1 cellular context compared by ENCODE assay signal in the genomic region with DNA sequence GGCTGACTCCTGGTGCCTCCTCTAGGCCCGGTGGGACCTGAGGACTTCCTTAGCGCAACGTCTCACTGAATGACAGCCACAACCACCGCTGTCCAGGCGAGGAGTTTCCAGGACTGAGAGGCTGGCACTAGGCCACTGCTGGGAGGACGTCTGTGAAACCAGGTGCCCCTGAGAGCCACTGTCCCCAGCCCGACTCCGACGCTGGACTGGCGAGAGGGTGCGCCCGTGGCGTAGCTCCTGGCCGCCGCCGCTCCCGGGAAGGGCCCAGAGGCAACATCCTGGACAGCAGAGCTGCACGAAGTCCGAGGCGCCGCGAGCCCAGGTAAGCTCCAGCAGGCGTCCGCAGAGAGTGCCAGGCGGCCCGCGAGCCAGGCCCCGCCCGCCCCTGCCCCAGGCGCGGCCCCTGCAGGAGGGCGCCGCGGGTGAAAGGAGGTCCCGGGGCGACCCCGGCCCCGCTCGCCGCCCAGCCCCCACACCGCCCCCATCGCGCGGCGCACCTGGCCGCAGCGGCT.
TF ChIP-seq lines count a peak whose summit lies in the region.

No MANE protein-coding gene starts in this region.

TF ChIP-seq in A549, 52 proteins besides CTCF, POLR2A, EP300 and RAD21:
- TF ChIP-seq, protein P1, sequence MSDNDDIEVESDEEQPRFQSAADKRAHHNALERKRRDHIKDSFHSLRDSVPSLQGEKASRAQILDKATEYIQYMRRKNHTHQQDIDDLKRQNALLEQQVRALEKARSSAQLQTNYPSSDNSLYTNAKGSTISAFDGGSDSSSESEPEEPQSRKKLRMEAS (IDR thresholded peaks at IDR 0.05) = no peak
- TF ChIP-seq TP53 (CRISPR knock-in tag; IDR thresholded peaks at IDR 0.05) = no peak
- TF ChIP-seq, protein P2, sequence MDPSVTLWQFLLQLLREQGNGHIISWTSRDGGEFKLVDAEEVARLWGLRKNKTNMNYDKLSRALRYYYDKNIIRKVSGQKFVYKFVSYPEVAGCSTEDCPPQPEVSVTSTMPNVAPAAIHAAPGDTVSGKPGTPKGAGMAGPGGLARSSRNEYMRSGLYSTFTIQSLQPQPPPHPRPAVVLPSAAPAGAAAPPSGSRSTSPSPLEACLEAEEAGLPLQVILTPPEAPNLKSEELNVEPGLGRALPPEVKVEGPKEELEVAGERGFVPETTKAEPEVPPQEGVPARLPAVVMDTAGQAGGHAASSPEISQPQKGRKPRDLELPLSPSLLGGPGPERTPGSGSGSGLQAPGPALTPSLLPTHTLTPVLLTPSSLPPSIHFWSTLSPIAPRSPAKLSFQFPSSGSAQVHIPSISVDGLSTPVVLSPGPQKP (IDR thresholded peaks at IDR 0.05; ENCODE audit: low read depth, low read length) = no peak
- TF ChIP-seq RARB (CRISPR knock-in tag; IDR thresholded peaks at IDR 0.05) = no peak
- TF ChIP-seq ZSCAN20 (CRISPR knock-in tag; IDR thresholded peaks at IDR 0.05) = no peak
- TF ChIP-seq JUN (IDR thresholded peaks at IDR 0.05) = no peak; a peak in 1 of 5 replicates
- TF ChIP-seq ZNF302 (CRISPR knock-in tag; IDR thresholded peaks at IDR 0.05) = no peak
